Comparison of ENCODE assay signal across 10 cellular contexts in the genomic region with DNA sequence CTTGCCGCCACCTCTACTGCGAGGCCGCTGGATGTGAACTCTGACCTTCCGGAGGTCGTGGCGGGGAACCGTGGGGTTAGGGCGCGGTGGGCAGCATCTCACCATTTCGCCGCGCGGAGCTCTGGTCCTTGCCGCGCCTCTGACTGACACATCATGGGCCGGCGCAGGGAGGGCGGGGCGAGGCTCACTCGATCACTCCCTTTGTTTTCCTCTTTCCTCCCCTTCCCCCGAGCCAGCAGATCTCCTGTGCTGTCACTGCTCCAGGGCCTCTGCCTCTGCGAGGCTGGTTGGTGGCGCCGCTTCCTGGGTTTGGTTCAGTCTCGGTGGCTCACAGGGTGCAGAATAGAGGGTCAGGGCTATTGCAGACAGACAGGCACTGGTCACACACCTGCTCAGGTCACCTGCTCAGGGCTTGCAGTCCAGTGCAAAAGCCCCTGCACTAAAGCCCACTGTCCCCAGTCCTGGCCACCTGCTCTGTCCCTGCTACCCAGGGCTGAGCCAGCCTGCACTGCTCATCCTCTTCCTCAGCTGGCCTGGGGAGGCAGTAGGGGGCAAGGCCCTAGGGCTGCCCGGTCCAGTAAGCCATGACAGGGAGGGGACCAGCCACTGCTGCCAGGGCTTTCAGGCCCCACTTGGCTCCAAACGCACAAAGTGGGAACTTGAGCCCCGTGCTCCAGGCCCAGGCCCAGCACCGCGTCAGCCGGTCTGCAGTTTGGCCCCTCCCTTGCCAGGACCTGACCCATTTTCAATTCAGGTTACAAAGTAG. TPM values are rescaled to one million over a fixed set of nuclear protein-coding genes. Genes with fewer than 3 reads are reported as not detected.
DNase-seq lines count a peak whose midpoint lies in the region; ATAC-seq, FAIRE-seq and TF ChIP-seq lines count a peak whose summit lies in the region.
"Had no signal": no experiment of that assay in that cellular context is flagged by ENCODE, and none has a peak within 500 bp of the region (broad histone marks: within the 10 kb centered on the region; RNA-seq: fewer than 3 reads in every experiment).

No MANE protein-coding gene starts in this region.

- peak overlapping the region; percentile 63; the same call in 1 of the 2 replicates for H2BK5ac ChIP-seq in H1 (ENCODE audit: low read depth, low read length)

- H2BK120ac ChIP-seq in H1 (replicated peaks; ENCODE audit: low read depth, low read length), result no peak overlapping the region

- H4K91ac ChIP-seq in H1 (replicated peaks; ENCODE audit: insufficient read length, low read length), result peak overlapping the region; percentile 71

- peaks cover 0 to 62% of the 10 kb centered on the region in 2 experiments; a peak in 2 of 4 replicates for H3K79me2 ChIP-seq in H1 (ENCODE audit: control insufficient read depth in 1 of 2, insufficient read depth in 2 of 2, low read length in 2 of 2)

- H3K9ac ChIP-seq in H1 (replicated peaks in 1 of 4; ENCODE audit: extremely low read depth in 1 of 4, low read depth in 3 of 4, low read length in 3 of 4), result no peak overlapping the region

- H4K8ac ChIP-seq in H1 (ENCODE audit: extremely low read depth, insufficient read depth, low read length), result no peak overlapping the region

- no peak overlapping the region for H3K4me3 Mint-ChIP-seq in stimulated activated naive CD8-positive, alpha-beta T cell treated with anti-CD3 and anti-CD28 coated beads, Interleukin-15, Interleukin-2, amounts not matched to agents 100 ng/mL and 50 ng/mL, for 24 hours
- no peak overlapping the region for H3K4me3 Mint-ChIP-seq in mesothelial cell of epicardium

- peak overlapping the region; percentile 61; the same call in 1 of the 2 replicates for H2AK5ac ChIP-seq in H1 (ENCODE audit: low read depth, low read length)

- no peak for TF ChIP-seq EP300 in H1 (IDR thresholded peaks at IDR 0.05; ENCODE audit: borderline replicate concordance in 1 of 2, low read depth in 2 of 2, low read length in 2 of 2)

- no peaks in the 10 kb centered on the region for H3K9me3 Mint-ChIP-seq in stimulated activated naive CD8-positive, alpha-beta T cell treated with anti-CD3 and anti-CD28 coated beads, Interleukin-15, Interleukin-2, amounts not matched to agents 100 ng/mL and 50 ng/mL, for 24 hours
- no peaks in the 10 kb centered on the region for H3K9me3 Mint-ChIP-seq in mesothelial cell of epicardium

- H3K4me3 ChIP-seq in H1 (ENCODE audit: extremely low read depth in 1 of 4, insufficient read depth in 2 of 4, low read depth in 3 of 4, low read length in 4 of 4) (peak overlapping the region in 3 of 4 experiments; percentile 2 to 40 (median 19); a peak in 4 of 8 replicates), mucosa of descending colon (no peak overlapping the region), vagina (peak overlapping the region; percentile 22 to 37)

- no peak for ATAC-seq in stimulated activated naive CD8-positive, alpha-beta T cell treated with anti-CD3 and anti-CD28 coated beads, Interleukin-15, Interleukin-2, amounts not matched to agents 100 U/mL and 50 U/mL, for 24 hours
- ATAC-seq in mucosa of descending colon (no peak), GM19023 (IDR thresholded peaks at IDR 0.05; ENCODE audit: unreplicated experiment) (no peak)

- H3K4me1 Mint-ChIP-seq in stimulated activated naive CD8-positive, alpha-beta T cell treated with anti-CD3 and anti-CD28 coated beads, Interleukin-15, Interleukin-2, amounts not matched to agents 100 ng/mL and 50 ng/mL, for 24 hours (ENCODE audit: low read depth), result peaks cover 37% of the 10 kb centered on the region
- H3K4me1 Mint-ChIP-seq in mesothelial cell of epicardium, result peaks cover 12% of the 10 kb centered on the region

- H2AFZ ChIP-seq in H1 (ENCODE audit: low read length), result no peak overlapping the region

- peaks cover 8% of the 10 kb centered on the region; the same call in 1 of the 2 replicates for H3K23me2 ChIP-seq in H1 (ENCODE audit: low read depth, low read length)

- H3K27me3 Mint-ChIP-seq in stimulated activated naive CD8-positive, alpha-beta T cell treated with anti-CD3 and anti-CD28 coated beads, Interleukin-15, Interleukin-2, amounts not matched to agents 100 ng/mL and 50 ng/mL, for 24 hours, result no peaks in the 10 kb centered on the region
- H3K27me3 Mint-ChIP-seq in mesothelial cell of epicardium (ENCODE audit: low read depth), result no peaks in the 10 kb centered on the region

- H3K27ac ChIP-seq in H1 (ENCODE audit: low read depth, low read length), result 0 out of 2 replicates have a peak overlapping the region, but pooled peaks have one; percentile 5
- H3K27ac ChIP-seq in vagina, result peak overlapping the region; percentile 72

- no peak overlapping the region for H3K56ac ChIP-seq in H1 (replicated peaks; ENCODE audit: insufficient read length, low read depth, low read length)

- H3K14ac ChIP-seq in H1 (ENCODE audit: insufficient read length), result no peak overlapping the region

- H3K4me1 ChIP-seq in H1 (replicated peaks in 1 of 4; ENCODE audit: control insufficient read depth in 3 of 4, insufficient read depth in 4 of 4, low read length in 3 of 4) (peaks cover 5 to 44% (median 30%) of the 10 kb centered on the region in 4 experiments), mucosa of descending colon (ENCODE audit: low read depth) (peaks cover 15% of the 10 kb centered on the region), vagina (peaks cover 61% of the 10 kb centered on the region)

- no peak for TF ChIP-seq RAD21 in H1 (IDR thresholded peaks at IDR 0.05 in 1 of 2, conservative IDR thresholded peaks at IDR 0.05 in 1 of 2; ENCODE audit: low read depth in 2 of 2, low read length in 2 of 2)

- H3K79me1 ChIP-seq in H1 (ENCODE audit: low read depth, low read length), result peaks cover 44% of the 10 kb centered on the region

- TF ChIP-seq CTCF in H1 (IDR thresholded peaks at IDR 0.05; ENCODE audit: control extremely low read depth in 1 of 3, insufficient read depth in 1 of 3, low read depth in 1 of 3, low read length in 3 of 3) (no peak), mucosa of descending colon (IDR thresholded peaks at IDR 0.05) (no peak), vagina (IDR thresholded peaks at IDR 0.05) (no peak), mesothelial cell of epicardium (IDR thresholded peaks at IDR 0.05; ENCODE audit: unreplicated experiment) (no peak)

- peak overlapping the region; percentile 23 for H3K4ac ChIP-seq in H1 (replicated peaks; ENCODE audit: insufficient read length, low read depth, low read length)

- no peak overlapping the region for H4K5ac ChIP-seq in H1 (ENCODE audit: insufficient read length, low read depth, low read length)

- FAIRE-seq in H1 (lab: Jason Lieb, UNC), result no peak
- FAIRE-seq: G401.6 had no signal

- peaks cover 26% of the 10 kb centered on the region for H3K36me3 Mint-ChIP-seq in stimulated activated naive CD8-positive, alpha-beta T cell treated with anti-CD3 and anti-CD28 coated beads, Interleukin-15, Interleukin-2, amounts not matched to agents 100 ng/mL and 50 ng/mL, for 24 hours (ENCODE audit: low read depth)
- no peaks in the 10 kb centered on the region for H3K36me3 Mint-ChIP-seq in mesothelial cell of epicardium

- no peak overlapping the region for H3K23ac ChIP-seq in H1 (ENCODE audit: insufficient read length)

- CTCF ChIA-PET in H1 (lab: Charles Lee; ENCODE audit: partially characterized antibody), result interaction anchor here (0.6 to 2.9 kb wide), 8 partner anchors 8 to 360 kb away, joined by 3 to 9 read pairs (median 6); no protein-coding TSS in a partner anchor

- DNase-seq in stimulated activated naive CD8-positive, alpha-beta T cell treated with anti-CD3 and anti-CD28 coated beads, Interleukin-15, Interleukin-2, amounts not matched to agents 100 U/mL and 50 U/mL, for 24 hours, result no peak
- DNase-seq in H1 (ENCODE audit: low read depth in 1 of 2, low spot score in 2 of 2), result peak in 1 of 2 experiments; percentile 84
- DNase-seq in mucosa of descending colon, result peak in 2 of 3 donors; percentile 19 to 57
- no peak for DNase-seq in vagina (ENCODE audit: extremely low spot score in 2 of 2)
- DNase-seq in UCSD-AML1 (lab: John Stamatoyannopoulos, UW; ENCODE audit: unreplicated experiment), result no peak
- no peak for DNase-seq in mesothelial cell of epicardium (ENCODE audit: low spot score in 2 of 2, unreplicated experiment in 2 of 2)
- DNase-seq: activated gamma-delta T cell treated with Interleukin-2 at 50 U/mL for 16 hours had no signal

- H3K9me3 ChIP-seq in H1 (ENCODE audit: insufficient read depth in 2 of 2, low read depth in 1 of 2, low read length in 1 of 2), result no peaks in the 10 kb centered on the region
- no peaks in the 10 kb centered on the region for H3K9me3 ChIP-seq in mucosa of descending colon
- no peaks in the 10 kb centered on the region for H3K9me3 ChIP-seq in vagina

- no peak overlapping the region for H2BK12ac ChIP-seq in H1 (ENCODE audit: low read depth, low read length)

- POLR2A ChIA-PET in H1 (lab: Charles Lee; ENCODE audit: partially characterized antibody), result interaction anchor here (1.4 to 1.9 kb wide), 7 partner anchors 9 to 67 kb away, joined by 3 to 9 read pairs (median 5); partner anchors contain the start of gene PISD

- no peak overlapping the region for H2BK15ac ChIP-seq in H1 (ENCODE audit: low read length)

- H2BK20ac ChIP-seq in H1 (ENCODE audit: low read length), result no peak overlapping the region

- peaks cover 15 to 51% of the 10 kb centered on the region in 2 experiments for H4K20me1 ChIP-seq in H1 (replicated peaks in 1 of 2; ENCODE audit: control insufficient read depth in 1 of 2, insufficient read depth in 2 of 2, low read length in 2 of 2)

- TF ChIP-seq POLR2A in H1 (IDR thresholded peaks at IDR 0.05; ENCODE audit: control extremely low read depth in 1 of 2, low read depth in 2 of 2, low read length in 2 of 2) (no peak), vagina (IDR thresholded peaks at IDR 0.05) (no peak)

- H3K18ac ChIP-seq in H1 (ENCODE audit: extremely low read depth, low read length), result peak overlapping the region; percentile 24; the same call in 1 of the 2 replicates

- H3K36me3 ChIP-seq in H1 (ENCODE audit: control insufficient read depth in 2 of 4, insufficient read depth in 4 of 4, low read length in 3 of 4), result peaks cover 0 to 4% (median 0%) of the 10 kb centered on the region in 4 experiments; a peak in 2 of 8 replicates
- no peaks in the 10 kb centered on the region for H3K36me3 ChIP-seq in mucosa of descending colon (ENCODE audit: low read depth)
- peaks cover 0 to 10% of the 10 kb centered on the region in 2 donors for H3K36me3 ChIP-seq in vagina

- peak overlapping the region; percentile 40 to 60 for H3K4me2 ChIP-seq in H1 (ENCODE audit: insufficient read depth in 1 of 2, low read depth in 2 of 2, low read length in 2 of 2)

- H3K27me3 ChIP-seq in H1 (replicated peaks in 1 of 4; ENCODE audit: control insufficient read depth in 3 of 4, extremely low read depth in 1 of 4, insufficient read depth in 3 of 4, low read length in 3 of 4) (no peaks in the 10 kb centered on the region), vagina (no peaks in the 10 kb centered on the region)

- intact Hi-C loops in mucosa of descending colon (cut with DNase I, micrococcal nuclease) (no loop called here), vagina (cut with DNase I) (no loop called here)

- 41% methylated on average over 19 of the region's 31 CpGs; no CpG with 5 or more reads in 1 of the 2 experiments for WGBS in H1 (ENCODE audit: extremely low coverage in 1 of 2, insufficient coverage in 1 of 2, insufficient read length in 1 of 2, insufficient replicate concordance in 2 of 2, low coverage in 1 of 2, low lambda C conversion rate in 2 of 2, missing lambda C conversion rate in 1 of 2), 2 experiments

- H3K27ac Mint-ChIP-seq in stimulated activated naive CD8-positive, alpha-beta T cell treated with anti-CD3 and anti-CD28 coated beads, Interleukin-15, Interleukin-2, amounts not matched to agents 100 ng/mL and 50 ng/mL, for 24 hours, result peak overlapping the region; percentile 65
- no peak overlapping the region for H3K27ac Mint-ChIP-seq in mesothelial cell of epicardium

RNA-seq across cellular contexts. Expression of gene PISD, which starts 36.2 kb away (rescaled TPM):
- total RNA-seq in H1 (2021; fragmentation: NEBNext Ultra II Directional; extraction: Animal tissue kit (Norgen Biotek cat#: 25700)), result 46.0 and 47.8 TPM in 2 replicates
- 48.2 and 74.5 TPM in 2 replicates for polyA plus RNA-seq in H1 (2011; rRNA removed)
- 50.7 TPM for polyA plus RNA-seq in H1 (2011; cell fraction: cytosol; rRNA removed)
- polyA plus RNA-seq in H1 (2011; cell fraction: nucleus; rRNA removed), result 82.6 TPM
- polyA plus RNA-seq in H1 (2012, experiment 1 of 2), result 28.1 to 40.3 TPM (median 36.9 TPM) in 4 replicates
- polyA plus RNA-seq in H1 (2012, experiment 2 of 2), result 32.5 TPM
- 35.2 TPM for polyA plus RNA-seq in H1 (2013, experiment 1 of 2)
- 34.6 TPM for polyA plus RNA-seq in H1 (2013, experiment 2 of 2)
- polyA minus RNA-seq in H1 (2011; rRNA and poly(A)+ RNA removed), result 25.0 and 35.5 TPM in 2 replicates
- 30.1 TPM for polyA minus RNA-seq in H1 (2011; cell fraction: cytosol; rRNA and poly(A)+ RNA removed)
- polyA minus RNA-seq in H1 (2011; cell fraction: nucleus; rRNA and poly(A)+ RNA removed), result 29.5 TPM
- 10 to 100 TPM; 31.6 to 42.9 (median 38.0) TPM for total RNA-seq in mucosa of descending colon
- total RNA-seq in vagina, result 50.3 TPM
- 40.4 to 43.8 TPM (median 41.8 TPM) in 3 replicates for total RNA-seq in mesothelial cell of epicardium

Comparison
In these comparisons a context has a peak if more than half of its experiments do, and no peak if none do; other contexts are left out.
1. DNase-seq: peak in mucosa of descending colon (2 of 3); none in stimulated activated naive CD8-positive, alpha-beta T cell treated with anti-CD3 and anti-CD28 coated beads, Interleukin-15, Interleukin-2, amounts not matched to agents 100 U/mL and 50 U/mL, for 24 hours (single experiment), vagina (0 of 2), UCSD-AML1 (single experiment) and mesothelial cell of epicardium (0 of 2).